ENCODE assay signal across 1 cellular context in the genomic region with DNA sequence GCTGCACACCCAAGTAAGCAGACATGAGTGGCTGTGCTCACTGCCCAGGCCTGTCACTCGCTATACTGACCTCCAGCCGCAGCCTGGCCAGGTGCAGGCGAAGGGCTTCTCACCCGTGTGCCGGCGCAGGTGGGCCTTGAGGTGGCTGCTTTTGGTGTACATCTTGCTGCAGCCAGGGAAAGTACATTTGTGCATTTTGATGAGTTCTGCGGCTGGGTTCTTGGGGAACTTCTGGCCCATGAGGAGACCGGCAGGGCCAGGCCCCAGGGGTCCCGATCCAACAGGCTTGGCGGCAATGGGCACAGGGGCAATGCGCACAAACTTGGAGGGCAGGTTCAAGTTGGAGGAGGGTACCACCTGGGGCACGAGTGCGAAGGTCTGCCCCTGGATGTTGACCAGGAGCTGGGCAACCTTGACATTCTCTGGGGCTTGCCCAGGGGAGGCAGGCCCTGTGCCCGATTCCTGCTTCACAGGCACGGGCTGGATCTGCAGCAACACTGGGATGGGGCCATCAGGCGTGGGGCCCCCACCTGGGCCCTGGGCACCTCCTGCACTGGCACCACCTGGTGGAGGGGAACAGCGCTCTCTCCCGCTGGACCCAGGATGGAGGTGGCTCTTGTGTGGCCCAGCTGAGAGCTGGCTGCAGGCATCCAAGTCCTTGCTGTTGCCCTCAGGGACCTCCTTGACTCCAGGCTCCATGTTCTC.
TF ChIP-seq lines count a peak whose summit lies in the region.

No MANE protein-coding gene starts in this region.

TF ChIP-seq in SK-N-SH, 30 proteins besides CTCF, POLR2A, EP300 and RAD21:
- TF ChIP-seq SIN3A (IDR thresholded peaks at IDR 0.05; ENCODE audit: borderline replicate concordance, low read depth, low read length), result no peak
- TF ChIP-seq TAF1 (IDR thresholded peaks at IDR 0.05; ENCODE audit: borderline replicate concordance, low read depth, low read length), result no peak
- TF ChIP-seq, protein P1, sequence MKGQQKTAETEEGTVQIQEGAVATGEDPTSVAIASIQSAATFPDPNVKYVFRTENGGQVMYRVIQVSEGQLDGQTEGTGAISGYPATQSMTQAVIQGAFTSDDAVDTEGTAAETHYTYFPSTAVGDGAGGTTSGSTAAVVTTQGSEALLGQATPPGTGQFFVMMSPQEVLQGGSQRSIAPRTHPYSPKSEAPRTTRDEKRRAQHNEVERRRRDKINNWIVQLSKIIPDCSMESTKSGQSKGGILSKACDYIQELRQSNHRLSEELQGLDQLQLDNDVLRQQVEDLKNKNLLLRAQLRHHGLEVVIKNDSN (IDR thresholded peaks at IDR 0.05; ENCODE audit: borderline replicate concordance, low read depth), result no peak
- TF ChIP-seq, protein P2, sequence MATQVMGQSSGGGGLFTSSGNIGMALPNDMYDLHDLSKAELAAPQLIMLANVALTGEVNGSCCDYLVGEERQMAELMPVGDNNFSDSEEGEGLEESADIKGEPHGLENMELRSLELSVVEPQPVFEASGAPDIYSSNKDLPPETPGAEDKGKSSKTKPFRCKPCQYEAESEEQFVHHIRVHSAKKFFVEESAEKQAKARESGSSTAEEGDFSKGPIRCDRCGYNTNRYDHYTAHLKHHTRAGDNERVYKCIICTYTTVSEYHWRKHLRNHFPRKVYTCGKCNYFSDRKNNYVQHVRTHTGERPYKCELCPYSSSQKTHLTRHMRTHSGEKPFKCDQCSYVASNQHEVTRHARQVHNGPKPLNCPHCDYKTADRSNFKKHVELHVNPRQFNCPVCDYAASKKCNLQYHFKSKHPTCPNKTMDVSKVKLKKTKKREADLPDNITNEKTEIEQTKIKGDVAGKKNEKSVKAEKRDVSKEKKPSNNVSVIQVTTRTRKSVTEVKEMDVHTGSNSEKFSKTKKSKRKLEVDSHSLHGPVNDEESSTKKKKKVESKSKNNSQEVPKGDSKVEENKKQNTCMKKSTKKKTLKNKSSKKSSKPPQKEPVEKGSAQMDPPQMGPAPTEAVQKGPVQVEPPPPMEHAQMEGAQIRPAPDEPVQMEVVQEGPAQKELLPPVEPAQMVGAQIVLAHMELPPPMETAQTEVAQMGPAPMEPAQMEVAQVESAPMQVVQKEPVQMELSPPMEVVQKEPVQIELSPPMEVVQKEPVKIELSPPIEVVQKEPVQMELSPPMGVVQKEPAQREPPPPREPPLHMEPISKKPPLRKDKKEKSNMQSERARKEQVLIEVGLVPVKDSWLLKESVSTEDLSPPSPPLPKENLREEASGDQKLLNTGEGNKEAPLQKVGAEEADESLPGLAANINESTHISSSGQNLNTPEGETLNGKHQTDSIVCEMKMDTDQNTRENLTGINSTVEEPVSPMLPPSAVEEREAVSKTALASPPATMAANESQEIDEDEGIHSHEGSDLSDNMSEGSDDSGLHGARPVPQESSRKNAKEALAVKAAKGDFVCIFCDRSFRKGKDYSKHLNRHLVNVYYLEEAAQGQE (IDR thresholded peaks at IDR 0.05; ENCODE audit: low read depth, low read length), result no peak
- TF ChIP-seq FOXM1 (IDR thresholded peaks at IDR 0.05; ENCODE audit: low read depth), result no peak
- no peak for TF ChIP-seq MEF2A (IDR thresholded peaks at IDR 0.05; ENCODE audit: borderline replicate concordance, low read depth)
- TF ChIP-seq NRF1 (IDR thresholded peaks at IDR 0.05; ENCODE audit: low read depth, low read length), result no peak
- no peak for TF ChIP-seq TEAD4 (IDR thresholded peaks at IDR 0.05; ENCODE audit: borderline replicate concordance, insufficient read depth)
- no peak for TF ChIP-seq ELF1 (IDR thresholded peaks at IDR 0.05)
- no peak for TF ChIP-seq GABPA (IDR thresholded peaks at IDR 0.05; ENCODE audit: low read depth)
- no peak for TF ChIP-seq MXI1 (IDR thresholded peaks at IDR 0.05; ENCODE audit: low read depth, low read length)
- no peak for TF ChIP-seq RFX5 (IDR thresholded peaks at IDR 0.05; ENCODE audit: low read length)
- no peak for TF ChIP-seq SMC3 (IDR thresholded peaks at IDR 0.05; ENCODE audit: low read depth, low read length)
- TF ChIP-seq EZH2phosphoT487 (IDR thresholded peaks at IDR 0.05; ENCODE audit: borderline replicate concordance, low read depth), result no peak
- TF ChIP-seq RCOR1 (IDR thresholded peaks at IDR 0.05; ENCODE audit: low read length), result no peak
- no peak for TF ChIP-seq TCF12 (IDR thresholded peaks at IDR 0.05)
- no peak for TF ChIP-seq RXRA (IDR thresholded peaks at IDR 0.05; ENCODE audit: borderline replicate concordance, low read depth)
- TF ChIP-seq, protein P3, sequence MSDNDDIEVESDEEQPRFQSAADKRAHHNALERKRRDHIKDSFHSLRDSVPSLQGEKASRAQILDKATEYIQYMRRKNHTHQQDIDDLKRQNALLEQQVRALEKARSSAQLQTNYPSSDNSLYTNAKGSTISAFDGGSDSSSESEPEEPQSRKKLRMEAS (IDR thresholded peaks at IDR 0.05; ENCODE audit: low read depth), result no peak
